ENCODE assay signal across 25 cellular contexts in the genomic region with DNA sequence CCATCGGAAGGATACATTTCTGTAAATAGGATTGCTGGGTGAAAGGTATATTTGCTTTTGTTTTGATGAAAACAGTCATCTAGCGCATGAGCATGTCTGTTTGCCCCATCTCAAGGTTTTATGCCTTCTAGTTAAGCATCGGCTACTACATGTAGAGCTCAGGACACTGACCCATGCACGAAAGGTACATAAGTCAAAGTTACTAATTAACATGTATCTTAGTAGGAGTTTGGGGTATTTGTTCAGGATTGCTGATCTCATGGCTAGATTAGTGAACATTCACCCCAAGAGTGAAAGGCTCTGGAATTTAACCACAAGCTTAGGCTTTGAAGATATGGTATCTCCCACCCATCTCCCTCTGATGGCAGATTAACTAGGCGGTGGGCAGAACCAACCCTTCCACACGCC.
"Had no signal": no experiment of that assay in that cellular context is flagged by ENCODE, and none has a peak within 500 bp of the region (broad histone marks: within the 10 kb centered on the region; RNA-seq: fewer than 3 reads in every experiment).

No MANE protein-coding gene starts in this region.

- FAIRE-seq: islet of Langerhans had no signal

- H3K36me3 Mint-ChIP-seq: activated naive CD4-positive, alpha-beta T cell treated with anti-CD3 and anti-CD28 coated beads, Interleukin-2, amount 50 U/mL, for 24 hours had no signal

- H3K27ac Mint-ChIP-seq: activated B cell treated with CpG ODN at 0.5 μM for 24 hours; activated CD8-positive, alpha-beta T cell treated with anti-CD3 and anti-CD28 coated beads for 36 hours; activated naive CD4-positive, alpha-beta T cell treated with anti-CD3 and anti-CD28 coated beads, Interleukin-2, amount 50 U/mL, for 24 hours; activated naive CD8-positive, alpha-beta T cell treated with anti-CD3 and anti-CD28 coated beads, Interleukin-2, amount 50 U/mL, for 24 hours; activated T-helper 2 cell treated with anti-CD3 and anti-CD28 coated beads, Interferon-gamma antibody, Interleukin-2, Interleukin-4, amounts not matched to agents 10 μg/mL and 5 μg/mL and 100 μg/mL, durations not matched to agents 14 hours and 24 hours and 36 hours; dendritic cell treated with granulocyte-macrophage colony-stimulating factor and Interleukin-4, amounts not matched to agents 40 ng/mL and 50 ng/mL, for 4 days; endodermal cell; nephron progenitor cell; progenitor cell of endocrine pancreas; T-helper 2 cell treated with Interferon-gamma antibody and Interleukin-4, amounts not matched to agents 5 μg/mL and 100 μg/mL, for 36 hours had no signal

- H3K27me3 ChIP-seq: breast epithelium, ovary had no signal

- H3K9me3 ChIP-seq: breast epithelium, ovary, spleen, tibial nerve had no signal

- ATAC-seq: activated CD8-positive, alpha-beta T cell treated with anti-CD3 and anti-CD28 coated beads for 36 hours; activated naive CD8-positive, alpha-beta T cell treated with anti-CD3 and anti-CD28 coated beads, Interleukin-2, amount 50 U/mL, for 24 hours; activated T-cell treated with anti-CD3 and anti-CD28 coated beads, Interleukin-2, amount 50 U/mL, for 4 hours; esophagus mucosa; left cardiac atrium had no signal

- H3K27ac ChIP-seq: breast epithelium, ovary, spleen, tibial nerve had no signal

- H3K9me3 Mint-ChIP-seq: activated CD8-positive, alpha-beta T cell treated with anti-CD3 and anti-CD28 coated beads for 36 hours; activated naive CD4-positive, alpha-beta T cell treated with anti-CD3 and anti-CD28 coated beads, Interleukin-2, amount 50 U/mL, for 24 hours; activated naive CD8-positive, alpha-beta T cell treated with anti-CD3 and anti-CD28 coated beads, Interleukin-2, amount 50 U/mL, for 24 hours; activated T-cell treated with anti-CD3 and anti-CD28 coated beads, Interleukin-2, amount 50 U/mL, for 4 hours; activated T-helper 2 cell treated with anti-CD3 and anti-CD28 coated beads, Interferon-gamma antibody, Interleukin-2, Interleukin-4, amounts not matched to agents 10 μg/mL and 5 μg/mL and 100 μg/mL, durations not matched to agents 14 hours and 24 hours and 36 hours; central memory CD8-positive, alpha-beta T cell; dendritic cell treated with granulocyte-macrophage colony-stimulating factor and Interleukin-4, amounts not matched to agents 40 ng/mL and 50 ng/mL, for 4 days; endodermal cell; nephron progenitor cell; T-helper 2 cell treated with Interferon-gamma antibody and Interleukin-4, amounts not matched to agents 5 μg/mL and 100 μg/mL, for 36 hours had no signal

- H3K4me3 ChIP-seq: breast epithelium, lung, ovary, spleen, tibial nerve had no signal

- H3K4me3 Mint-ChIP-seq: activated B cell treated with CpG ODN at 0.5 μM for 24 hours; activated CD8-positive, alpha-beta T cell treated with anti-CD3 and anti-CD28 coated beads for 36 hours; activated naive CD4-positive, alpha-beta T cell treated with anti-CD3 and anti-CD28 coated beads, Interleukin-2, amount 50 U/mL, for 24 hours; activated naive CD8-positive, alpha-beta T cell treated with anti-CD3 and anti-CD28 coated beads, Interleukin-2, amount 50 U/mL, for 24 hours; activated T-cell treated with anti-CD3 and anti-CD28 coated beads, Interleukin-2, amount 50 U/mL, for 4 hours; central memory CD8-positive, alpha-beta T cell; dendritic cell treated with granulocyte-macrophage colony-stimulating factor and Interleukin-4, amounts not matched to agents 40 ng/mL and 50 ng/mL, for 4 days; endodermal cell; nephron progenitor cell; T-helper 2 cell treated with Interferon-gamma antibody and Interleukin-4, amounts not matched to agents 5 μg/mL and 100 μg/mL, for 36 hours had no signal

- H3K36me3 ChIP-seq: breast epithelium, ovary, spleen, tibial nerve had no signal

- DNase-seq: activated B cell treated with CpG ODN at 0.5 μM for 24 hours; activated CD4-positive, alpha-beta T cell treated with anti-CD3 and anti-CD28 coated beads, Interleukin-2, amount 50 U/mL, for 1 hour; activated CD8-positive, alpha-beta T cell treated with anti-CD3 and anti-CD28 coated beads for 36 hours; activated naive CD8-positive, alpha-beta T cell treated with anti-CD3 and anti-CD28 coated beads, Interleukin-2, amount 50 U/mL, for 24 hours; activated T-cell treated with anti-CD3 and anti-CD28 coated beads, Interleukin-2, amount 50 U/mL, for 4 hours; endodermal cell; foreskin fibroblast; left cardiac atrium; nephron progenitor cell; ovary; retina; spleen; stimulated activated naive CD4-positive, alpha-beta T cell treated with Interleukin-2 at 50 U/mL for 16 hours; T-helper 1 cell had no signal
